In genomic region chr20:46895906-46896242, GRCh38 we compare ENCODE assay signal across 12 cellular contexts. TPM values are rescaled to one million over a fixed set of nuclear protein-coding genes. Genes with fewer than 3 reads are reported as not detected.
DNase-seq lines count a peak whose midpoint lies in the region; ATAC-seq and TF ChIP-seq lines count a peak whose summit lies in the region.
"Had no signal": no experiment of that assay in that cellular context is flagged by ENCODE, and none has a peak within 500 bp of the region (broad histone marks: within the 10 kb centered on the region; RNA-seq: fewer than 3 reads in every experiment).

No MANE protein-coding gene starts in this region.

- no peak overlapping the region for H3K4me3 Mint-ChIP-seq in activated CD4-positive, alpha-beta memory T cell treated with anti-CD3 and anti-CD28 coated beads, Interleukin-2, amount 10 ng/mL, durations not matched to agents 7 days and 5 days
- H3K4me3 Mint-ChIP-seq: activated CD4-positive, alpha-beta memory T cell treated with anti-CD3 and anti-CD28 coated beads for 36 hours; natural killer cell had no signal

- H3K4me1 ChIP-seq in right cardiac atrium (ENCODE audit: control insufficient read depth, insufficient read depth, low read length): no peaks in the 10 kb centered on the region
- no peaks in the 10 kb centered on the region for H3K4me1 ChIP-seq in gastrocnemius medialis
- H3K4me1 ChIP-seq: HAP-1 had no signal

- DNase-seq in NCI-H82 treated with DMSO at 0.1 percent for 48 hours (lab: John Stamatoyannopoulos, UW; ENCODE audit: unreplicated experiment) (peak; percentile 78), right cardiac atrium (peak in 1 of 3 donors; percentile 61), gastrocnemius medialis (no peak), activated gamma-delta T cell treated with Interleukin-2 at 50 U/mL for 16 hours (no peak)
- no peak for DNase-seq in activated CD4-positive, alpha-beta memory T cell treated with anti-CD3 and anti-CD28 coated beads, Interleukin-2, amount 10 ng/mL, durations not matched to agents 7 days and 5 days
- DNase-seq: activated CD4-positive, alpha-beta memory T cell treated with anti-CD3 and anti-CD28 coated beads for 36 hours; natural killer cell; NCI-H1436 treated with DMSO at 0.1 percent for 48 hours had no signal

- H3K27ac ChIP-seq in right cardiac atrium (ENCODE audit: low read length): no peak overlapping the region
- no peak overlapping the region for H3K27ac ChIP-seq in gastrocnemius medialis

- no peaks in the 10 kb centered on the region for H3K36me3 ChIP-seq in gastrocnemius medialis
- H3K36me3 ChIP-seq: HAP-1 had no signal

- POLR2A ChIA-PET in activated CD4-positive, alpha-beta memory T cell treated with anti-CD3 and anti-CD28 coated beads, Interleukin-2, amount 10 ng/mL, durations not matched to agents 7 days and 5 days (lab: Charles Lee): no interaction called here

- H3K27me3 ChIP-seq in right cardiac atrium (ENCODE audit: control insufficient read depth, insufficient read depth) (no peaks in the 10 kb centered on the region), gastrocnemius medialis (peaks cover 6 to 14% (median 10%) of the 10 kb centered on the region in 3 donors)

- CTCF ChIA-PET in activated CD4-positive, alpha-beta memory T cell treated with anti-CD3 and anti-CD28 coated beads, Interleukin-2, amount 10 ng/mL, durations not matched to agents 7 days and 5 days (lab: Charles Lee): no interaction called here

- TF ChIP-seq CTCF in GM12875 (IDR thresholded peaks at IDR 0.05; ENCODE audit: borderline replicate concordance, insufficient read depth, low read depth, low read length) (no peak), gastrocnemius medialis (IDR thresholded peaks at IDR 0.05 in 4 of 5, conservative IDR thresholded peaks at IDR 0.05 in 1 of 5) (no peak)

- TF ChIP-seq POLR2A in gastrocnemius medialis (IDR thresholded peaks at IDR 0.05): no peak

- in situ Hi-C loops in gastrocnemius medialis (cut with MboI; ENCODE audit: low sequenced_read_pairs in 4 of 4): no loop called here

- ATAC-seq in right cardiac atrium (no peak), gastrocnemius medialis (no peak), HG03097 (IDR thresholded peaks at IDR 0.05; ENCODE audit: low FRiP score, unreplicated experiment) (no peak), HG03045 (IDR thresholded peaks at IDR 0.05; ENCODE audit: unreplicated experiment) (no peak)
- ATAC-seq: natural killer cell had no signal

- WGBS in right cardiac atrium: 13% methylated on average over 12 of the region's 12 CpGs

- peaks cover 78% of the 10 kb centered on the region for H3K27me3 Mint-ChIP-seq in activated CD4-positive, alpha-beta memory T cell treated with anti-CD3 and anti-CD28 coated beads, Interleukin-2, amount 10 ng/mL, durations not matched to agents 7 days and 5 days

- H3K4me1 Mint-ChIP-seq in activated CD4-positive, alpha-beta memory T cell treated with anti-CD3 and anti-CD28 coated beads, Interleukin-2, amount 10 ng/mL, durations not matched to agents 7 days and 5 days: no peaks in the 10 kb centered on the region
- H3K4me1 Mint-ChIP-seq: natural killer cell had no signal

- peak overlapping the region; percentile 73 for H3K4me3 ChIP-seq in GM12875 (ENCODE audit: low read depth, low read length)
- peak overlapping the region; percentile 65 for H3K4me3 ChIP-seq in right cardiac atrium (ENCODE audit: low read length)
- peak overlapping the region in 3 of 4 donors; percentile 44 to 52 (median 47) for H3K4me3 ChIP-seq in gastrocnemius medialis
- H3K4me3 ChIP-seq: HAP-1 had no signal

- no peak overlapping the region for H3K27ac Mint-ChIP-seq in activated CD4-positive, alpha-beta memory T cell treated with anti-CD3 and anti-CD28 coated beads, Interleukin-2, amount 10 ng/mL, durations not matched to agents 7 days and 5 days
- H3K27ac Mint-ChIP-seq: activated CD4-positive, alpha-beta memory T cell treated with anti-CD3 and anti-CD28 coated beads for 36 hours; natural killer cell had no signal

- intact Hi-C loops in right cardiac atrium (cut with DNase I): no loop called here
- intact Hi-C loops in gastrocnemius medialis (cut with DNase I; ENCODE audit: low total_unique reads): no loop called here

- no peaks in the 10 kb centered on the region for H3K9me3 ChIP-seq in right cardiac atrium (ENCODE audit: control insufficient read depth, low read length)
- H3K9me3 ChIP-seq in gastrocnemius medialis: no peaks in the 10 kb centered on the region
- H3K9me3 ChIP-seq: HAP-1 had no signal

- H3K36me3 Mint-ChIP-seq in activated CD4-positive, alpha-beta memory T cell treated with anti-CD3 and anti-CD28 coated beads, Interleukin-2, amount 10 ng/mL, durations not matched to agents 7 days and 5 days (ENCODE audit: low read depth): no peaks in the 10 kb centered on the region
- H3K36me3 Mint-ChIP-seq: activated CD4-positive, alpha-beta memory T cell treated with anti-CD3 and anti-CD28 coated beads for 36 hours; natural killer cell had no signal

- no peaks in the 10 kb centered on the region for H3K9me3 Mint-ChIP-seq in activated CD4-positive, alpha-beta memory T cell treated with anti-CD3 and anti-CD28 coated beads, Interleukin-2, amount 10 ng/mL, durations not matched to agents 7 days and 5 days
- H3K9me3 Mint-ChIP-seq: natural killer cell had no signal

RNA-seq across cellular contexts. Expression of gene EYA2, which starts 1.2 kb away (rescaled TPM):
- 1 to 10 TPM; 1.6 to 3.7 (median 3.6) TPM for total RNA-seq in right cardiac atrium
- 2.7 TPM for polyA plus RNA-seq in right cardiac atrium
- 1 to 10 TPM in 2 of 4 donors, under 1 TPM in 2; 0.60 to 4.0 (median 0.99) TPM for total RNA-seq in gastrocnemius medialis
- under 1 TPM; 0.15 to 0.28 TPM for total RNA-seq in activated CD4-positive, alpha-beta memory T cell treated with anti-CD3 and anti-CD28 coated beads, Interleukin-2, amount 10 ng/mL, durations not matched to agents 7 days and 5 days
- total RNA-seq: activated CD4-positive, alpha-beta memory T cell treated with anti-CD3 and anti-CD28 coated beads for 36 hours had no signal
